In genomic region chr4:52019941-52020657, GRCh38 we compare ENCODE assay signal across 18 cellular contexts. TPM values are rescaled to one million over a fixed set of nuclear protein-coding genes. Genes with fewer than 3 reads are reported as not detected.
DNase-seq lines count a peak whose midpoint lies in the region; ATAC-seq and TF ChIP-seq lines count a peak whose summit lies in the region.
"Had no signal": no experiment of that assay in that cellular context is flagged by ENCODE, and none has a peak within 500 bp of the region (broad histone marks: within the 10 kb centered on the region; RNA-seq: fewer than 3 reads in every experiment).

TSS of gene LRRC66 (minus strand) at chr4:52020363. CDS start at chr4:52017613, 2,750 bp downstream.

- H2AFZ ChIP-seq in mammary epithelial cell (ENCODE audit: low read depth, low read length) = no peak within 1 kb of the TSS
- H2AFZ ChIP-seq in hepatocyte = no peak within 1 kb of the TSS
- no peak within 1 kb of the TSS for H2AFZ ChIP-seq in neuronal stem cell (ENCODE audit: low read length)

- H3K14ac ChIP-seq in neuronal stem cell (ENCODE audit: low read length) = no peak within 1 kb of the TSS

- H3K4me2 ChIP-seq in mammary epithelial cell (ENCODE audit: insufficient read depth, low read depth, low read length) (no peak within 1 kb of the TSS), hepatocyte (no peak within 1 kb of the TSS), skeletal muscle satellite cell (ENCODE audit: low read length) (peak within 1 kb of the TSS; percentile 9), neuronal stem cell (ENCODE audit: insufficient read depth, low read length, poor library complexity, severe bottlenecking) (no peak within 1 kb of the TSS)

- no peaks in the 10 kb centered on the region for H3K9me3 Mint-ChIP-seq in MCF 10A (ENCODE audit: unreplicated experiment)
- H3K9me3 Mint-ChIP-seq in CD8-positive, alpha-beta memory T cell = no peaks in the 10 kb centered on the region
- H3K9me3 Mint-ChIP-seq: natural killer cell treated with Interleukin-12 subunit alpha and Interleukin-12 subunit beta and Interleukin-15 and Interleukin-18, amount 100 ng/mL, for 72 hours; T-helper 1 cell treated with Interleukin-12 subunit alpha and Interleukin-12 subunit beta and Interleukin-4 antibody, amounts not matched to agents 30 μg/mL and 1 μg/mL, for 36 hours had no signal

- H3K4ac ChIP-seq in neuronal stem cell (ENCODE audit: low read length) = no peak within 1 kb of the TSS

- no peak within 1 kb of the TSS for H2BK5ac ChIP-seq in neuronal stem cell (ENCODE audit: low read length)

- dilution Hi-C loops in mammary epithelial cell (cut with HindIII; ENCODE audit: low sequenced_read_pairs) = no loop called here

- H3K9me3 ChIP-seq in mammary epithelial cell (replicated peaks; ENCODE audit: insufficient read depth, low read length) (no peaks in the 10 kb centered on the region), hepatocyte (ENCODE audit: low read depth) (no peaks in the 10 kb centered on the region), skeletal muscle satellite cell (replicated peaks; ENCODE audit: low read length) (no peaks in the 10 kb centered on the region), neuronal stem cell (replicated peaks in 1 of 2; ENCODE audit: control insufficient read depth in 2 of 2, insufficient read depth in 1 of 2, low read depth in 1 of 2, low read length in 2 of 2) (no peaks in the 10 kb centered on the region)
- H3K9me3 ChIP-seq in CD8-positive, alpha-beta memory T cell (ENCODE audit: low read length) = no peaks in the 10 kb centered on the region
- H3K9me3 ChIP-seq: esophagus muscularis mucosa, right atrium auricular region, tibial artery had no signal

- CTCF ChIA-PET in MCF 10A (lab: Yijun Ruan, JAX) (interaction anchor here (0.7 to 1.3 kb wide), 4 partner anchors 96 to 132 kb away, joined by 3 to 4 read pairs (median 4); no protein-coding TSS in a partner anchor), mammary epithelial cell (lab: Charles Lee; ENCODE audit: low non-redundant PET) (no interaction called here), RWPE1 (lab: Yijun Ruan, JAX) (interaction anchor here (0.7 kb wide), 1 partner anchor 188 kb away, joined by 4 read pairs; no protein-coding TSS in a partner anchor)
- CTCF ChIA-PET in CD8-positive, alpha-beta memory T cell (lab: Charles Lee) = no interaction called here

- H3K9ac ChIP-seq in mammary epithelial cell (ENCODE audit: insufficient read depth, low read length) (no peak within 1 kb of the TSS), skeletal muscle satellite cell (ENCODE audit: low read depth, low read length) (no peak within 1 kb of the TSS), neuronal stem cell (ENCODE audit: low read depth, low read length, poor library complexity) (no peak within 1 kb of the TSS)

- H4K20me1 ChIP-seq in mammary epithelial cell (ENCODE audit: insufficient read depth, low read length) (no peaks in the 10 kb centered on the region), hepatocyte (ENCODE audit: insufficient read depth, poor library complexity, severe bottlenecking) (no peaks in the 10 kb centered on the region)

- POLR2A ChIA-PET in MCF 10A (lab: Yijun Ruan, JAX) = interaction anchor here (0.6 to 0.7 kb wide), 2 partner anchors 56 to 66 kb away, joined by 3 to 4 read pairs; no protein-coding TSS in a partner anchor
- POLR2A ChIA-PET in RWPE1 (lab: Yijun Ruan, JAX; ENCODE audit: low non-redundant PET) = no interaction called here
- POLR2A ChIA-PET in CD8-positive, alpha-beta memory T cell (lab: Charles Lee) = no interaction called here

- no peak within 1 kb of the TSS for H3K23ac ChIP-seq in neuronal stem cell (ENCODE audit: low read depth, low read length, poor library complexity)

- peaks cover 3% of the 10 kb centered on the region for H3K4me1 ChIP-seq in mammary epithelial cell (ENCODE audit: insufficient read depth, low read length)
- peaks cover 4% of the 10 kb centered on the region for H3K4me1 ChIP-seq in hepatocyte (ENCODE audit: insufficient read depth)
- H3K4me1 ChIP-seq in skeletal muscle satellite cell (ENCODE audit: control insufficient read depth, insufficient read depth, low read length) = peaks cover 6% of the 10 kb centered on the region
- H3K4me1 ChIP-seq in neuronal stem cell (ENCODE audit: control insufficient read depth in 2 of 2, insufficient read depth in 1 of 2, low read depth in 1 of 2, low read length in 2 of 2) = no peaks in the 10 kb centered on the region
- no peaks in the 10 kb centered on the region for H3K4me1 ChIP-seq in CD8-positive, alpha-beta memory T cell (ENCODE audit: insufficient read depth, low read length)
- H3K4me1 ChIP-seq: esophagus muscularis mucosa, right atrium auricular region, tibial artery had no signal

- no TSS peak for BruUV-seq in MCF 10A (replicated peaks; lab: Mats Ljungman, UMichigan)
- BruUV-seq in mammary epithelial cell (replicated peaks; lab: Mats Ljungman, UMichigan) = no TSS peak

- H3K79me1 ChIP-seq in neuronal stem cell (ENCODE audit: low read depth, low read length) = no peaks in the 10 kb centered on the region

- peak; percentile 16 for DNase-seq in MCF 10A (ENCODE audit: unreplicated experiment)
- DNase-seq in mammary epithelial cell = no peak
- no peak for DNase-seq in RWPE1 (ENCODE audit: low spot score)
- peak; percentile 56 for DNase-seq in hepatocyte (ENCODE audit: low spot score)
- DNase-seq in neuronal stem cell (ENCODE audit: low spot score) = no peak
- no peak for DNase-seq in CD8-positive, alpha-beta memory T cell
- DNase-seq: hippocampal formation; NCI-H2029; NCI-H524 treated with DMSO at 0.1 percent for 48 hours; stimulated activated CD4-positive, alpha-beta T cell treated with anti-CD3 and anti-CD28 coated beads, Interleukin-2, amount 100 ng/mL, for 48 hours; stimulated activated CD8-positive, alpha-beta memory T cell treated with anti-CD3 and anti-CD28 coated beads, Interleukin-4, amount 100 ng/mL, for 48 hours; tibial artery had no signal

- H4K8ac ChIP-seq in neuronal stem cell (ENCODE audit: low read depth, low read length) = no peak within 1 kb of the TSS

- no peak within 1 kb of the TSS for H2BK12ac ChIP-seq in neuronal stem cell (ENCODE audit: low read length)

- H3K18ac ChIP-seq in neuronal stem cell (ENCODE audit: low read length) = no peak within 1 kb of the TSS

- H2AK5ac ChIP-seq in neuronal stem cell (ENCODE audit: low read depth, low read length) = no peak within 1 kb of the TSS

- no peaks in the 10 kb centered on the region for H3K27me3 Mint-ChIP-seq in MCF 10A (ENCODE audit: insufficient read depth, unreplicated experiment)
- H3K27me3 Mint-ChIP-seq in CD8-positive, alpha-beta memory T cell = peaks cover 0 to 1% of the 10 kb centered on the region in 2 donors
- H3K27me3 Mint-ChIP-seq: natural killer cell treated with Interleukin-12 subunit alpha and Interleukin-12 subunit beta and Interleukin-15 and Interleukin-18, amount 100 ng/mL, for 72 hours had no signal

- H3K27me3 ChIP-seq in mammary epithelial cell (ENCODE audit: insufficient read depth, low read length) (no peaks in the 10 kb centered on the region), hepatocyte (no peaks in the 10 kb centered on the region), skeletal muscle satellite cell (ENCODE audit: control insufficient read depth, insufficient read depth, low read length) (no peaks in the 10 kb centered on the region), neuronal stem cell (ENCODE audit: control insufficient read depth in 3 of 3, insufficient read depth in 3 of 3, low read depth in 1 of 3, low read length in 3 of 3) (no peaks in the 10 kb centered on the region)
- H3K27me3 ChIP-seq in CD8-positive, alpha-beta memory T cell (ENCODE audit: insufficient read depth, low read length, poor library complexity, severe bottlenecking) = no peaks in the 10 kb centered on the region
- H3K27me3 ChIP-seq: esophagus muscularis mucosa, right atrium auricular region, tibial artery had no signal

- H3K27ac Mint-ChIP-seq in MCF 10A (ENCODE audit: low read depth, unreplicated experiment) = peak within 1 kb of the TSS; percentile 75
- no peak within 1 kb of the TSS for H3K27ac Mint-ChIP-seq in CD8-positive, alpha-beta memory T cell
- H3K27ac Mint-ChIP-seq: natural killer cell treated with Interleukin-12 subunit alpha and Interleukin-12 subunit beta and Interleukin-15 and Interleukin-18, amount 100 ng/mL, for 72 hours; T-helper 1 cell treated with Interleukin-12 subunit alpha and Interleukin-12 subunit beta and Interleukin-4 antibody, amounts not matched to agents 30 μg/mL and 1 μg/mL, for 36 hours had no signal

- 92% methylated on average over 6 of the region's 6 CpGs for WGBS in mammary epithelial cell (ENCODE audit: low coverage, missing lambda C conversion rate)
- 88% methylated on average over 6 of the region's 6 CpGs for WGBS in hepatocyte (ENCODE audit: low lambda C conversion rate, missing lambda C conversion rate)
- no CpG with 5 or more reads among the region's 6 CpGs for WGBS in neuronal stem cell (ENCODE audit: extremely low coverage in 2 of 2, insufficient read length in 2 of 2, insufficient replicate concordance in 1 of 2), 2 donors

- H2BK120ac ChIP-seq in neuronal stem cell (ENCODE audit: low read depth, low read length) = no peak within 1 kb of the TSS

- H3K36me3 Mint-ChIP-seq in MCF 10A (ENCODE audit: insufficient read depth, unreplicated experiment) = peaks cover 14% of the 10 kb centered on the region
- H3K36me3 Mint-ChIP-seq in CD8-positive, alpha-beta memory T cell = peaks cover 0 to 18% (median 10%) of the 10 kb centered on the region in 3 donors
- H3K36me3 Mint-ChIP-seq: natural killer cell treated with Interleukin-12 subunit alpha and Interleukin-12 subunit beta and Interleukin-15 and Interleukin-18, amount 100 ng/mL, for 72 hours had no signal

- H3K9me2 ChIP-seq in hepatocyte (replicated peaks; ENCODE audit: insufficient read depth) = no peaks in the 10 kb centered on the region

- H3K36me3 ChIP-seq in mammary epithelial cell (ENCODE audit: insufficient read depth, low read length) (peaks cover 18% of the 10 kb centered on the region), hepatocyte (replicated peaks; ENCODE audit: insufficient read depth, low read depth) (no peaks in the 10 kb centered on the region), skeletal muscle satellite cell (ENCODE audit: insufficient read depth, low read length) (peaks cover 31% of the 10 kb centered on the region), neuronal stem cell (replicated peaks in 1 of 2; ENCODE audit: control insufficient read depth in 2 of 2, insufficient read depth in 2 of 2, low read length in 2 of 2) (peaks cover 8 to 40% of the 10 kb centered on the region in 2 donors)
- peaks cover 9% of the 10 kb centered on the region for H3K36me3 ChIP-seq in CD8-positive, alpha-beta memory T cell (ENCODE audit: insufficient read depth, low read length)

- no peak for ATAC-seq in GM18498 (IDR thresholded peaks at IDR 0.05; ENCODE audit: unreplicated experiment)
- ATAC-seq: natural killer cell treated with Interleukin-12 subunit alpha and Interleukin-12 subunit beta and Interleukin-15 and Interleukin-18, amount 100 ng/mL, for 72 hours had no signal

- TF ChIP-seq CTCF in MCF 10A (IDR thresholded peaks at IDR 0.05; ENCODE audit: unreplicated experiment) (no peak), mammary epithelial cell (conservative IDR thresholded peaks at IDR 0.05 in 1 of 2, IDR thresholded peaks at IDR 0.05 in 1 of 2; ENCODE audit: extremely low read depth in 1 of 2, insufficient read depth in 1 of 2, low read depth in 1 of 2, low read length in 2 of 2) (no peak), RWPE1 (conservative IDR thresholded peaks at IDR 0.05; ENCODE audit: low read depth) (no peak), hepatocyte (IDR thresholded peaks at IDR 0.05; ENCODE audit: poor library complexity) (no peak)

- H3K79me2 ChIP-seq in mammary epithelial cell (ENCODE audit: insufficient read depth, low read length) (no peaks in the 10 kb centered on the region), hepatocyte (no peaks in the 10 kb centered on the region)

- in situ Hi-C loops in mammary epithelial cell (cut with MboI; ENCODE audit: low sequenced_read_pairs in 2 of 2) = loop anchor here in 1 of 2 donors (10.0 kb wide), 1 partner anchor 125 kb away; no protein-coding TSS in a partner anchor

- H3K4me3 Mint-ChIP-seq in MCF 10A (ENCODE audit: unreplicated experiment) = no peak within 1 kb of the TSS
- H3K4me3 Mint-ChIP-seq in CD8-positive, alpha-beta memory T cell = no peak within 1 kb of the TSS
- H3K4me3 Mint-ChIP-seq: natural killer cell treated with Interleukin-12 subunit alpha and Interleukin-12 subunit beta and Interleukin-15 and Interleukin-18, amount 100 ng/mL, for 72 hours; T-helper 1 cell treated with Interleukin-12 subunit alpha and Interleukin-12 subunit beta and Interleukin-4 antibody, amounts not matched to agents 30 μg/mL and 1 μg/mL, for 36 hours had no signal

- H3K27ac ChIP-seq in mammary epithelial cell (ENCODE audit: insufficient read depth, low read depth, low read length) = no peak within 1 kb of the TSS
- peak within 1 kb of the TSS; percentile 50 for H3K27ac ChIP-seq in RWPE1
- H3K27ac ChIP-seq in hepatocyte = peak within 1 kb of the TSS; percentile 36
- H3K27ac ChIP-seq in neuronal stem cell (replicated peaks; ENCODE audit: low read length) = no peak within 1 kb of the TSS
- no peak within 1 kb of the TSS for H3K27ac ChIP-seq in CD8-positive, alpha-beta memory T cell (ENCODE audit: low read depth, low read length)
- H3K27ac ChIP-seq: esophagus muscularis mucosa, right atrium auricular region, tibial artery had no signal

- intact Hi-C loops in MCF 10A (cut with micrococcal nuclease) (loop anchor here (2.0 kb wide), 1 partner anchor 125 kb away; no protein-coding TSS in a partner anchor), mammary epithelial cell (cut with micrococcal nuclease) (no loop called here)

- no peak within 1 kb of the TSS for H2BK15ac ChIP-seq in neuronal stem cell (ENCODE audit: low read length)

- peaks cover 8% of the 10 kb centered on the region for H3K4me1 Mint-ChIP-seq in MCF 10A (ENCODE audit: insufficient read depth, unreplicated experiment)
- no peaks in the 10 kb centered on the region for H3K4me1 Mint-ChIP-seq in CD8-positive, alpha-beta memory T cell

- H3K4me3 ChIP-seq in mammary epithelial cell (replicated peaks in 1 of 3; ENCODE audit: insufficient read depth in 1 of 3, low read depth in 2 of 3, low read length in 3 of 3) (no peak within 1 kb of the TSS), hepatocyte (no peak within 1 kb of the TSS), skeletal muscle satellite cell (ENCODE audit: low read length) (peak within 1 kb of the TSS; percentile 27), neuronal stem cell (ENCODE audit: low read length in 2 of 2) (no peak within 1 kb of the TSS)
- H3K4me3 ChIP-seq in CD8-positive, alpha-beta memory T cell (ENCODE audit: low read length) = no peak within 1 kb of the TSS
- H3K4me3 ChIP-seq: esophagus muscularis mucosa, right atrium auricular region, tibial artery had no signal

- H4K91ac ChIP-seq in neuronal stem cell (ENCODE audit: low read depth, low read length, poor library complexity) = no peak within 1 kb of the TSS

RNA-seq across cellular contexts. Expression of gene LRRC66, which starts in this region (rescaled TPM):
- total RNA-seq in MCF 10A (2022) (0.37 and 0.52 TPM in 2 replicates), mammary epithelial cell (under 1 TPM; 0.40 to 0.50 TPM), hepatocyte (0.87 and 0.92 TPM in 2 replicates)
- polyA plus RNA-seq in mammary epithelial cell (0.15 TPM), hepatocyte (0.44 TPM in 1 of 2 replicates, not detected in the other)
- not detected for polyA minus RNA-seq in mammary epithelial cell
- total RNA-seq in skeletal muscle satellite cell (2012; rRNA removed) = 0.44 and 0.51 TPM in 2 replicates
- 0.07 TPM for polyA plus RNA-seq in neuronal stem cell (2013, experiment 1 of 2)
- polyA plus RNA-seq in neuronal stem cell (2013, experiment 2 of 2) = 0.12 TPM
- under 1 TPM; 0.07 to 0.09 TPM for total RNA-seq in CD8-positive, alpha-beta memory T cell
- polyA plus RNA-seq in CD8-positive, alpha-beta memory T cell = not detected

Comparison
In these comparisons a context has a peak if more than half of its experiments do, and no peak if none do; other contexts are left out.
1. CTCF ChIA-PET loops: an anchor here in MCF 10A (0.7 to 1.3 kb wide) and RWPE1 (0.7 kb wide); none called in mammary epithelial cell and CD8-positive, alpha-beta memory T cell.
2. Peak in DNase-seq in MCF 10A; RNA of the gene not detected or under 1 TPM.
3. Peak in DNase-seq and H3K27ac ChIP-seq in hepatocyte; RNA of the gene not detected or under 1 TPM.